In genomic region chr2:46650556-46651001, GRCh38 we compare ENCODE assay signal across 8 cellular contexts. TPM values are rescaled to one million over a fixed set of nuclear protein-coding genes. Genes with fewer than 3 reads are reported as not detected.
DNase-seq lines count a peak whose midpoint lies in the region; ATAC-seq and TF ChIP-seq lines count a peak whose summit lies in the region.

No MANE protein-coding gene starts in this region.

- no peaks in the 10 kb centered on the region for H3K79me2 ChIP-seq in HCT116 (ENCODE audit: insufficient read depth, low read length)
- no peaks in the 10 kb centered on the region for H3K79me2 ChIP-seq in mammary epithelial cell (ENCODE audit: insufficient read depth, low read length)

- POLR2A ChIA-PET in HCT116 (lab: Charles Lee): no interaction called here

- 0% methylated on average over 5 of the region's 5 CpGs for WGBS in mammary epithelial cell (ENCODE audit: low coverage, missing lambda C conversion rate)

- H3K4me3 ChIP-seq in HCT116 (replicated peaks in 1 of 2; ENCODE audit: low read depth in 1 of 2, low read length in 2 of 2) (no peak overlapping the region), WERI-Rb-1 (ENCODE audit: low read depth, low read length) (no peak overlapping the region), mammary epithelial cell (replicated peaks in 1 of 3; ENCODE audit: insufficient read depth in 1 of 3, low read depth in 2 of 3, low read length in 3 of 3) (no peak overlapping the region), kidney epithelial cell (ENCODE audit: low read depth, low read length) (no peak overlapping the region)

- in situ Hi-C loops in mammary epithelial cell (cut with MboI; ENCODE audit: low sequenced_read_pairs in 2 of 2): no loop called here

- H4K20me1 ChIP-seq in HCT116 (ENCODE audit: insufficient read depth) (no peaks in the 10 kb centered on the region), mammary epithelial cell (ENCODE audit: insufficient read depth, low read length) (no peaks in the 10 kb centered on the region)

- H3K4me1 ChIP-seq in HCT116 (ENCODE audit: control insufficient read depth in 1 of 2, insufficient read depth in 2 of 2, low read length in 2 of 2): peaks cover 0 to 5% of the 10 kb centered on the region in 2 experiments; a peak in 1 of 4 replicates
- H3K4me1 ChIP-seq in mammary epithelial cell (ENCODE audit: insufficient read depth, low read length): peaks cover 28% of the 10 kb centered on the region

- H3K4me2 ChIP-seq in HCT116 (ENCODE audit: low read length): no peak overlapping the region
- H3K4me2 ChIP-seq in mammary epithelial cell (ENCODE audit: insufficient read depth, low read depth, low read length): no peak overlapping the region

- intact Hi-C loops in HCT116 (cut with micrococcal nuclease): loop anchor here (2.0 kb wide), 1 partner anchor 672 kb away; no protein-coding TSS in a partner anchor
- intact Hi-C loops in mammary epithelial cell (cut with micrococcal nuclease): loop anchor here (1.0 to 5.0 kb wide), 4 partner anchors 18 to 672 kb away; no protein-coding TSS in a partner anchor
- intact Hi-C loops in posterior vena cava (cut with DNase I): loop anchor here in 1 of 2 donors (5.0 to 10.0 kb wide), 2 partner anchors 154 to 237 kb away; no protein-coding TSS in a partner anchor

- H2AFZ ChIP-seq in HCT116 (ENCODE audit: low read depth, low read length, poor library complexity, severe bottlenecking) (no peak overlapping the region), mammary epithelial cell (ENCODE audit: low read depth, low read length) (no peak overlapping the region)

- no peaks in the 10 kb centered on the region for H3K9me2 ChIP-seq in HCT116 (ENCODE audit: insufficient read depth)

- no peak overlapping the region for H3K27ac ChIP-seq in HCT116 (ENCODE audit: low read depth, low read length)
- no peak overlapping the region for H3K27ac ChIP-seq in WERI-Rb-1
- no peak overlapping the region for H3K27ac ChIP-seq in mammary epithelial cell (ENCODE audit: insufficient read depth, low read depth, low read length)

- CTCF ChIA-PET in HCT116 (lab: Charles Lee) (interaction anchor here (0.9 to 2.3 kb wide), 7 partner anchors 17 to 588 kb away, joined by 3 to 6 read pairs (median 3); no protein-coding TSS in a partner anchor), mammary epithelial cell (lab: Charles Lee; ENCODE audit: low non-redundant PET) (interaction anchor here (0.8 kb wide), 1 partner anchor 187 kb away, joined by 8 read pairs; no protein-coding TSS in a partner anchor)

- RAD21 ChIA-PET in HCT116 (lab: Charles Lee; ENCODE audit: low non-redundant PET in 1 of 2, low total read pairs in 2 of 2, uncharacterized antibody in 2 of 2, unreplicated experiment in 2 of 2): no interaction called here

- H3K9ac ChIP-seq in HCT116 (ENCODE audit: low read length): no peak overlapping the region
- H3K9ac ChIP-seq in mammary epithelial cell (ENCODE audit: insufficient read depth, low read length): no peak overlapping the region

- H3K36me3 ChIP-seq in HCT116 (ENCODE audit: control insufficient read depth in 1 of 2, insufficient read depth in 2 of 2, low read length in 2 of 2) (no peaks in the 10 kb centered on the region), WERI-Rb-1 (no peaks in the 10 kb centered on the region), mammary epithelial cell (ENCODE audit: insufficient read depth, low read length) (no peaks in the 10 kb centered on the region), kidney epithelial cell (ENCODE audit: control insufficient read depth, insufficient read depth, low read length) (no peaks in the 10 kb centered on the region)

- no TSS peak for BruUV-seq in HCT116 (replicated peaks; lab: Mats Ljungman, UMichigan)
- BruUV-seq in mammary epithelial cell (replicated peaks; lab: Mats Ljungman, UMichigan): no TSS peak

- H3K9me3 ChIP-seq in HCT116 (ENCODE audit: control insufficient read depth in 1 of 2, insufficient read depth in 1 of 2, low read depth in 1 of 2, low read length in 2 of 2) (no peaks in the 10 kb centered on the region), WERI-Rb-1 (ENCODE audit: severe bottlenecking) (no peaks in the 10 kb centered on the region), mammary epithelial cell (replicated peaks; ENCODE audit: insufficient read depth, low read length) (no peaks in the 10 kb centered on the region)

- peak; percentile 94 for ATAC-seq in HCT116

- DNase-seq in C1 segment of cervical spinal cord (lab: John Stamatoyannopoulos, UW): peak in 10 of 14 donors; percentile 7 to 56 (median 34)
- peak; percentile 77 for DNase-seq in HCT116 (ENCODE audit: low read depth, low spot score)
- DNase-seq in NCI-H345 (lab: John Stamatoyannopoulos, UW): peak; percentile 77
- DNase-seq in WERI-Rb-1: peak; percentile 80
- peak; percentile 69 for DNase-seq in mammary epithelial cell
- no peak for DNase-seq in kidney epithelial cell (ENCODE audit: low read depth)
- DNase-seq in stimulated activated CD4-positive, alpha-beta T cell treated with anti-CD3 and anti-CD28 coated beads, Interleukin-4, amount 100 ng/mL, for 24 hours: peak; percentile 74
- no peak for DNase-seq in posterior vena cava (ENCODE audit: low spot score)

- TF ChIP-seq CTCF in HCT116 (IDR thresholded peaks at IDR 0.05 in 2 of 3, conservative IDR thresholded peaks at IDR 0.05 in 1 of 3; ENCODE audit: borderline replicate concordance in 1 of 3, insufficient read depth in 1 of 3, low read depth in 2 of 3, low read length in 2 of 3): peak; percentile 86 to 95 (median 89)
- TF ChIP-seq CTCF in WERI-Rb-1 (IDR thresholded peaks at IDR 0.05; ENCODE audit: low read depth, low read length): peak; percentile 94
- TF ChIP-seq CTCF in mammary epithelial cell (conservative IDR thresholded peaks at IDR 0.05 in 1 of 2, IDR thresholded peaks at IDR 0.05 in 1 of 2; ENCODE audit: extremely low read depth in 1 of 2, insufficient read depth in 1 of 2, low read depth in 1 of 2, low read length in 2 of 2): peak; percentile 92 to 95
- TF ChIP-seq CTCF in kidney epithelial cell (IDR thresholded peaks at IDR 0.05; ENCODE audit: insufficient read depth, low read length, poor library complexity, severe bottlenecking): peak; percentile 90

- dilution Hi-C loops in mammary epithelial cell (cut with HindIII; ENCODE audit: low sequenced_read_pairs): loop anchor here (25.0 kb wide), 1 partner anchor 212 kb away; no protein-coding TSS in a partner anchor

- TF ChIP-seq POLR2A in HCT116 (IDR thresholded peaks at IDR 0.05; ENCODE audit: borderline replicate concordance, extremely low read depth, insufficient read depth, insufficient read length): no peak

- peak; percentile 94 for TF ChIP-seq RAD21 in HCT116 (IDR thresholded peaks at IDR 0.05; ENCODE audit: low read depth)

- no peaks in the 10 kb centered on the region for H3K27me3 ChIP-seq in HCT116 (ENCODE audit: insufficient read depth, low read length)
- no peaks in the 10 kb centered on the region for H3K27me3 ChIP-seq in WERI-Rb-1 (ENCODE audit: insufficient read depth, low read depth, severe bottlenecking)
- H3K27me3 ChIP-seq in mammary epithelial cell (ENCODE audit: insufficient read depth, low read length): no peaks in the 10 kb centered on the region
- no peaks in the 10 kb centered on the region for H3K27me3 ChIP-seq in kidney epithelial cell (ENCODE audit: control insufficient read depth, insufficient read depth, low read length)

TF ChIP-seq in HCT116, 20 proteins besides CTCF, POLR2A, EP300 and RAD21 (continues in another document):
- no peak for TF ChIP-seq REST (IDR thresholded peaks at IDR 0.05; ENCODE audit: low read depth)
- TF ChIP-seq ELF1 (IDR thresholded peaks at IDR 0.05; ENCODE audit: borderline replicate concordance, low read depth): no peak
- no peak for TF ChIP-seq FOSL1 (IDR thresholded peaks at IDR 0.05; ENCODE audit: low read depth)
- TF ChIP-seq CEBPB (IDR thresholded peaks at IDR 0.05; ENCODE audit: low read depth): no peak
- no peak for TF ChIP-seq EZH2 (IDR thresholded peaks at IDR 0.05)
- TF ChIP-seq SIN3A (IDR thresholded peaks at IDR 0.05; ENCODE audit: low read depth): no peak

RNA-seq across cellular contexts. Expression of gene CRIPT, which starts 33.6 kb away (rescaled TPM):
- total RNA-seq in HCT116 (2021; ENCODE audit: unreplicated experiment) (13.9 TPM), mammary epithelial cell (10 to 100 TPM in 1 of 2 donors, 1 to 10 TPM in 1; 8.3 to 13.7 TPM), kidney epithelial cell (13.9 and 14.3 TPM in 2 replicates), posterior vena cava (10 to 100 TPM; 12.7 to 13.0 TPM)
- 2.1 and 3.8 TPM in 2 replicates for polyA plus RNA-seq in HCT116 (2012)
- polyA plus RNA-seq in mammary epithelial cell: 4.5 TPM
- polyA minus RNA-seq in mammary epithelial cell: 4.0 TPM

RNA-seq across cellular contexts. Expression of gene PIGF, which starts 33.7 kb away (rescaled TPM):
- total RNA-seq in HCT116 (2021; ENCODE audit: unreplicated experiment): 32.5 TPM
- polyA plus RNA-seq in HCT116 (2012): 23.9 and 26.5 TPM in 2 replicates
- 10 to 100 TPM; 23.4 to 24.2 TPM for total RNA-seq in mammary epithelial cell
- 23.3 TPM for polyA plus RNA-seq in mammary epithelial cell
- 35.3 TPM for polyA minus RNA-seq in mammary epithelial cell
- total RNA-seq in kidney epithelial cell: 17.0 and 26.2 TPM in 2 replicates
- total RNA-seq in posterior vena cava: 10 to 100 TPM; 10.9 to 14.5 TPM

RNA-seq across cellular contexts. Expression of gene SOCS5, which starts 48.5 kb away (rescaled TPM):
- total RNA-seq in HCT116 (2021; ENCODE audit: unreplicated experiment) (17.5 TPM), mammary epithelial cell (10 to 100 TPM in 1 of 2 donors, 1 to 10 TPM in 1; 9.3 to 21.5 TPM), kidney epithelial cell (11.2 TPM in 2 replicates), posterior vena cava (10 to 100 TPM; 38.8 to 57.4 TPM)
- 6.9 and 8.2 TPM in 2 replicates for polyA plus RNA-seq in HCT116 (2012)
- 6.7 TPM for polyA plus RNA-seq in mammary epithelial cell
- 14.8 TPM for polyA minus RNA-seq in mammary epithelial cell

Comparison
In these comparisons a context has a peak if more than half of its experiments do, and no peak if none do; other contexts are left out.
1. DNase-seq: peak in C1 segment of cervical spinal cord (10 of 14), HCT116 (single experiment), NCI-H345 (single experiment), WERI-Rb-1 (single experiment), mammary epithelial cell (single experiment) and stimulated activated CD4-positive, alpha-beta T cell treated with anti-CD3 and anti-CD28 coated beads, Interleukin-4, amount 100 ng/mL, for 24 hours (single experiment); none in kidney epithelial cell (single experiment) and posterior vena cava (single experiment).
2. Peak in every context shown above with its lines, with median percentiles within 50 percentile points of each other: CTCF ChIP-seq.